18 cellular contexts compared by ENCODE assay signal in genomic region chr12:65306229-65306602, GRCh38. TPM values are rescaled to one million over a fixed set of nuclear protein-coding genes. Genes with fewer than 3 reads are reported as not detected.
DNase-seq lines count a peak whose midpoint lies in the region; ATAC-seq and TF ChIP-seq lines count a peak whose summit lies in the region.
"Had no signal": no experiment of that assay in that cellular context is flagged by ENCODE, and none has a peak within 500 bp of the region (broad histone marks: within the 10 kb centered on the region; RNA-seq: fewer than 3 reads in every experiment).

No MANE protein-coding gene starts in this region.

- RAD21 ChIA-PET in HCT116 (lab: Charles Lee; ENCODE audit: low non-redundant PET in 1 of 2, low total read pairs in 2 of 2, uncharacterized antibody in 2 of 2, unreplicated experiment in 2 of 2): no interaction called here

- H3K27me3 Mint-ChIP-seq in nephron (ENCODE audit: low read depth): no peaks in the 10 kb centered on the region
- H3K27me3 Mint-ChIP-seq in activated T-cell treated with anti-CD3 and anti-CD28 coated beads, Interleukin-2, amount 50 U/mL, for 4 hours (ENCODE audit: low read depth): peaks cover 28% of the 10 kb centered on the region

- ATAC-seq in HCT116: peak; percentile 2; the same call in 1 of the 2 replicates
- ATAC-seq in activated T-cell treated with anti-CD3 and anti-CD28 coated beads, Interleukin-2, amount 50 U/mL, for 4 hours: no peak
- ATAC-seq: activated CD4-positive, CD25-positive, alpha-beta regulatory T cell treated with anti-CD3 and anti-CD28 coated beads, Interleukin-2, amount 50 U/mL, for 24 hours had no signal

- H3K4me3 ChIP-seq in HCT116 (replicated peaks in 1 of 2; ENCODE audit: low read depth in 1 of 2, low read length in 2 of 2) (no peak overlapping the region; a peak in 1 of 4 replicates), SK-N-MC (no peak overlapping the region; the same call in 1 of the 2 replicates), epithelial cell of esophagus (ENCODE audit: low read length) (no peak overlapping the region)
- H3K4me3 ChIP-seq: upper lobe of right lung had no signal

- TF ChIP-seq CTCF in HCT116 (IDR thresholded peaks at IDR 0.05 in 2 of 3, conservative IDR thresholded peaks at IDR 0.05 in 1 of 3; ENCODE audit: borderline replicate concordance in 1 of 3, insufficient read depth in 1 of 3, low read depth in 2 of 3, low read length in 2 of 3) (no peak), epithelial cell of esophagus (IDR thresholded peaks at IDR 0.05; ENCODE audit: insufficient read depth, low read depth, low read length, missing control alignments) (no peak), nephron (IDR thresholded peaks at IDR 0.05; ENCODE audit: unreplicated experiment in 3 of 3) (no peak)

- H3K9me2 ChIP-seq in HCT116 (ENCODE audit: insufficient read depth): no peaks in the 10 kb centered on the region; the same call in 1 of the 2 replicates

- no peaks in the 10 kb centered on the region for H3K9me3 Mint-ChIP-seq in nephron
- H3K9me3 Mint-ChIP-seq in activated T-cell treated with anti-CD3 and anti-CD28 coated beads, Interleukin-2, amount 50 U/mL, for 4 hours: no peaks in the 10 kb centered on the region

- H3K27ac ChIP-seq in HCT116 (ENCODE audit: low read depth, low read length) (peak overlapping the region; percentile 95; the same call in 1 of the 2 replicates), SK-N-MC (peak overlapping the region; percentile 27; the same call in 1 of the 2 replicates)
- H3K27ac ChIP-seq: C4-2B, upper lobe of right lung had no signal

- DNase-seq in HCT116 (ENCODE audit: low read depth, low spot score): no peak
- DNase-seq in SK-N-MC (ENCODE audit: low read depth, low spot score): no peak
- peak; percentile 21 for DNase-seq in epithelial cell of esophagus (ENCODE audit: low read depth)
- no peak for DNase-seq in activated T-cell treated with anti-CD3 and anti-CD28 coated beads, Interleukin-2, amount 50 U/mL, for 4 hours
- DNase-seq in DMS53 treated with DMSO at 0.1 percent for 48 hours (lab: John Stamatoyannopoulos, UW; ENCODE audit: unreplicated experiment): no peak
- DNase-seq in dedifferentiated amniotic fluid mesenchymal stem cell (ENCODE audit: extremely low spot score): no peak
- DNase-seq: activated CD4-positive, alpha-beta T cell treated with anti-CD3 and anti-CD28 coated beads, Interleukin-2, amount 50 U/mL, for 48 hours; activated CD8-positive, alpha-beta memory T cell treated with anti-CD3 and anti-CD28 coated beads, Interleukin-2, amount 50 U/mL, for 4 hours; activated naive CD4-positive, alpha-beta T cell treated with anti-CD3 and anti-CD28 coated beads, Interleukin-2, amount 50 U/mL, for 16 hours; central memory CD4-positive, alpha-beta T cell; NCI-H187 treated with DMSO at 0.1 percent for 48 hours; stimulated activated CD4-positive, alpha-beta T cell treated with anti-CD3 and anti-CD28 coated beads, Interleukin-12 subunit alpha, Interleukin-12 subunit beta, amount 100 ng/mL, for 4 hours; stimulated activated CD4-positive, alpha-beta T cell treated with anti-CD3 and anti-CD28 coated beads, Interleukin-4, amount 100 ng/mL, for 1 hour; upper lobe of right lung had no signal

- H3K27me3 ChIP-seq in HCT116 (ENCODE audit: insufficient read depth, low read length): no peaks in the 10 kb centered on the region
- H3K27me3 ChIP-seq: SJCRH30, upper lobe of right lung had no signal

- no peak for TF ChIP-seq POLR2A in HCT116 (IDR thresholded peaks at IDR 0.05; ENCODE audit: borderline replicate concordance, extremely low read depth, insufficient read depth, insufficient read length)

- peak overlapping the region; percentile 65 for H3K9ac ChIP-seq in HCT116 (ENCODE audit: low read length)
- no peak overlapping the region for H3K9ac ChIP-seq in SK-N-MC (ENCODE audit: insufficient read length)

- CTCF ChIA-PET in HCT116 (lab: Charles Lee): interaction anchor here (0.8 to 1.7 kb wide), 13 partner anchors 9 to 801 kb away, joined by 3 to 12 read pairs (median 4); no protein-coding TSS in a partner anchor

- TF ChIP-seq RAD21 in HCT116 (IDR thresholded peaks at IDR 0.05; ENCODE audit: low read depth): no peak

- H3K4me3 Mint-ChIP-seq in nephron: no peak overlapping the region
- no peak overlapping the region for H3K4me3 Mint-ChIP-seq in activated T-cell treated with anti-CD3 and anti-CD28 coated beads, Interleukin-2, amount 50 U/mL, for 4 hours

- H3K4me2 ChIP-seq in HCT116 (ENCODE audit: low read length): peak overlapping the region; percentile 76

- intact Hi-C loops in HCT116 (cut with micrococcal nuclease): loop anchor here (1.0 to 5.0 kb wide), 5 partner anchors 519 to 801 kb away; partner anchors contain the start of gene HMGA2

- peak overlapping the region in 2 of 3 experiments; percentile 64 to 78 for H3K27ac Mint-ChIP-seq in nephron

- no peaks in the 10 kb centered on the region for H4K20me1 ChIP-seq in HCT116 (ENCODE audit: insufficient read depth)

- peak overlapping the region; percentile 33 for H2AFZ ChIP-seq in HCT116 (ENCODE audit: low read depth, low read length, poor library complexity, severe bottlenecking)

- peaks cover 10% of the 10 kb centered on the region for H3K79me2 ChIP-seq in HCT116 (ENCODE audit: insufficient read depth, low read length)

- H3K36me3 Mint-ChIP-seq in nephron (ENCODE audit: low read depth): no peaks in the 10 kb centered on the region
- no peaks in the 10 kb centered on the region for H3K36me3 Mint-ChIP-seq in activated T-cell treated with anti-CD3 and anti-CD28 coated beads, Interleukin-2, amount 50 U/mL, for 4 hours (ENCODE audit: insufficient read depth)

- peaks cover 20% of the 10 kb centered on the region for H3K4me1 Mint-ChIP-seq in nephron
- H3K4me1 Mint-ChIP-seq in activated T-cell treated with anti-CD3 and anti-CD28 coated beads, Interleukin-2, amount 50 U/mL, for 4 hours (ENCODE audit: low read depth): peaks cover 2% of the 10 kb centered on the region

- H3K36me3 ChIP-seq in HCT116 (ENCODE audit: control insufficient read depth in 1 of 2, insufficient read depth in 2 of 2, low read length in 2 of 2) (no peaks in the 10 kb centered on the region; a peak in 1 of 4 replicates), SK-N-MC (ENCODE audit: insufficient read depth, low read length) (no peaks in the 10 kb centered on the region)
- H3K36me3 ChIP-seq: SJCRH30, upper lobe of right lung had no signal

- no TSS peak for BruUV-seq in HCT116 (replicated peaks; lab: Mats Ljungman, UMichigan)

- POLR2A ChIA-PET in HCT116 (lab: Charles Lee): interaction anchor here (0.9 to 1.0 kb wide), 2 partner anchors 189 to 351 kb away, joined by 3 to 4 read pairs; no protein-coding TSS in a partner anchor

- H3K9me3 ChIP-seq in HCT116 (ENCODE audit: control insufficient read depth in 1 of 2, insufficient read depth in 1 of 2, low read depth in 1 of 2, low read length in 2 of 2): no peaks in the 10 kb centered on the region
- no peaks in the 10 kb centered on the region for H3K9me3 ChIP-seq in SK-N-MC (ENCODE audit: low read depth, low read length)
- H3K9me3 ChIP-seq: SJCRH30, upper lobe of right lung had no signal

- H3K4me1 ChIP-seq in HCT116 (ENCODE audit: control insufficient read depth in 1 of 2, insufficient read depth in 2 of 2, low read length in 2 of 2): peaks cover 38 to 71% of the 10 kb centered on the region in 2 experiments

TF ChIP-seq in HCT116, 20 proteins besides CTCF, POLR2A, EP300 and RAD21:
- TF ChIP-seq SP1 (IDR thresholded peaks at IDR 0.05; ENCODE audit: low read depth) (no peak), ZBTB33 (IDR thresholded peaks at IDR 0.05; ENCODE audit: extremely low read depth, insufficient replicate concordance, low read length) (no peak), SIN3A (IDR thresholded peaks at IDR 0.05; ENCODE audit: low read depth) (no peak; the same call in 1 of the 2 replicates), EZH2 (IDR thresholded peaks at IDR 0.05) (no peak), CBX3 (IDR thresholded peaks at IDR 0.05; ENCODE audit: low read depth) (no peak), ELF1 (IDR thresholded peaks at IDR 0.05; ENCODE audit: borderline replicate concordance, low read depth) (no peak), POLR2AphosphoS5 (IDR thresholded peaks at IDR 0.05; ENCODE audit: low read depth, low read length) (no peak), ATF3 (IDR thresholded peaks at IDR 0.05) (no peak), ZFX (IDR thresholded peaks at IDR 0.05) (no peak), JUND (IDR thresholded peaks at IDR 0.05) (no peak), CEBPB (IDR thresholded peaks at IDR 0.05; ENCODE audit: low read depth) (no peak), FOSL1 (IDR thresholded peaks at IDR 0.05; ENCODE audit: low read depth) (no peak), SRF (IDR thresholded peaks at IDR 0.05; ENCODE audit: low read depth) (no peak), YY1 (IDR thresholded peaks at IDR 0.05; ENCODE audit: extremely low read depth, insufficient replicate concordance, low read depth, low read length) (no peak), EZH2phosphoT487 (IDR thresholded peaks at IDR 0.05; ENCODE audit: borderline replicate concordance) (no peak)

RNA-seq across cellular contexts. Expression of gene MSRB3, which starts 27.7 kb away (rescaled TPM):
- 8.2 TPM for total RNA-seq in HCT116 (2021; ENCODE audit: unreplicated experiment)
- polyA plus RNA-seq in HCT116 (2012): 2.2 and 4.1 TPM in 2 replicates
- under 1 TPM; 0.05 to 0.24 (median 0.10) TPM for total RNA-seq in activated T-cell treated with anti-CD3 and anti-CD28 coated beads, Interleukin-2, amount 50 U/mL, for 4 hours
